1 cellular context compared by ENCODE assay signal in genomic region chr20:15889073-15889923, GRCh38.
TF ChIP-seq lines count a peak whose summit lies in the region.

No MANE protein-coding gene starts in this region.

TF ChIP-seq in SK-N-SH treated with all-trans-retinoic acid at 6 μM for 48 hours, 23 proteins besides CTCF, POLR2A, EP300 and RAD21 (continued from another document):
- TF ChIP-seq, protein P1, sequence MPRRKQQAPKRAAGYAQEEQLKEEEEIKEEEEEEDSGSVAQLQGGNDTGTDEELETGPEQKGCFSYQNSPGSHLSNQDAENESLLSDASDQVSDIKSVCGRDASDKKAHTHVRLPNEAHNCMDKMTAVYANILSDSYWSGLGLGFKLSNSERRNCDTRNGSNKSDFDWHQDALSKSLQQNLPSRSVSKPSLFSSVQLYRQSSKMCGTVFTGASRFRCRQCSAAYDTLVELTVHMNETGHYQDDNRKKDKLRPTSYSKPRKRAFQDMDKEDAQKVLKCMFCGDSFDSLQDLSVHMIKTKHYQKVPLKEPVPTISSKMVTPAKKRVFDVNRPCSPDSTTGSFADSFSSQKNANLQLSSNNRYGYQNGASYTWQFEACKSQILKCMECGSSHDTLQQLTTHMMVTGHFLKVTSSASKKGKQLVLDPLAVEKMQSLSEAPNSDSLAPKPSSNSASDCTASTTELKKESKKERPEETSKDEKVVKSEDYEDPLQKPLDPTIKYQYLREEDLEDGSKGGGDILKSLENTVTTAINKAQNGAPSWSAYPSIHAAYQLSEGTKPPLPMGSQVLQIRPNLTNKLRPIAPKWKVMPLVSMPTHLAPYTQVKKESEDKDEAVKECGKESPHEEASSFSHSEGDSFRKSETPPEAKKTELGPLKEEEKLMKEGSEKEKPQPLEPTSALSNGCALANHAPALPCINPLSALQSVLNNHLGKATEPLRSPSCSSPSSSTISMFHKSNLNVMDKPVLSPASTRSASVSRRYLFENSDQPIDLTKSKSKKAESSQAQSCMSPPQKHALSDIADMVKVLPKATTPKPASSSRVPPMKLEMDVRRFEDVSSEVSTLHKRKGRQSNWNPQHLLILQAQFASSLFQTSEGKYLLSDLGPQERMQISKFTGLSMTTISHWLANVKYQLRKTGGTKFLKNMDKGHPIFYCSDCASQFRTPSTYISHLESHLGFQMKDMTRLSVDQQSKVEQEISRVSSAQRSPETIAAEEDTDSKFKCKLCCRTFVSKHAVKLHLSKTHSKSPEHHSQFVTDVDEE (CRISPR knock-in tag; IDR thresholded peaks at IDR 0.05) = no peak
- no peak for TF ChIP-seq PPARA (CRISPR knock-in tag; IDR thresholded peaks at IDR 0.05; ENCODE audit: borderline replicate concordance)
- no peak for TF ChIP-seq ZC3H10 (CRISPR knock-in tag; IDR thresholded peaks at IDR 0.05)
- TF ChIP-seq ZNF70 (CRISPR knock-in tag; IDR thresholded peaks at IDR 0.05) = no peak
- TF ChIP-seq ZFP3 (CRISPR knock-in tag; IDR thresholded peaks at IDR 0.05) = no peak
- no peak for TF ChIP-seq GLIS3 (CRISPR knock-in tag; IDR thresholded peaks at IDR 0.05)
- TF ChIP-seq ZNF8 (CRISPR knock-in tag; IDR thresholded peaks at IDR 0.05) = no peak
- TF ChIP-seq ARNTL (CRISPR knock-in tag; IDR thresholded peaks at IDR 0.05; ENCODE audit: borderline replicate concordance, low read depth) = no peak
- no peak for TF ChIP-seq ESRRG (CRISPR knock-in tag; IDR thresholded peaks at IDR 0.05)
- no peak for TF ChIP-seq BACH2 (CRISPR knock-in tag; IDR thresholded peaks at IDR 0.05; ENCODE audit: borderline replicate concordance)
